Comparison of ENCODE assay signal across 9 cellular contexts in the genomic region with DNA sequence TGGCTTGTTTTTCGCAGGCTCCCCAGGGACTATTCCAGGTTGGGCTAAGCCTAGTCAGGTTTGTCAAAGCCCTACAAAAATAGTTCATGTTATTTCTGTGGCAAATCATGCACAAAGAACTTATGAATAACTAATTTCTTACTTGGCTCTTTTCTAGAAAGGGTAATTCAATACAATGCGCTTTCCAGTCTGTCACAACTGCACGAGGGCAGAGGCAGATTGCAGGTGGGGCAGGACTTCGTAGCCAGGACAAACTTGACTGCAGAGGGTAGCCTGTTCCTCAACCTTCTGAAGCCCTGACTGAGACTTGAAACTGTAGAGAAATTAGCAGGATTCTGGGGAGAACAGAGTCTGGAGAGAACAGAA.
DNase-seq lines count a peak whose midpoint lies in the region; ATAC-seq and TF ChIP-seq lines count a peak whose summit lies in the region.
"Had no signal": no experiment of that assay in that cellular context is flagged by ENCODE, and none has a peak within 500 bp of the region (broad histone marks: within the 10 kb centered on the region; RNA-seq: fewer than 3 reads in every experiment).

No MANE protein-coding gene starts in this region.

- H3K36me3 ChIP-seq in GM23338 (ENCODE audit: insufficient read depth), result no peaks in the 10 kb centered on the region

- no peaks in the 10 kb centered on the region for H3F3A ChIP-seq in GM23338 (replicated peaks; ENCODE audit: low read depth)

- H3K27me3 Mint-ChIP-seq in natural killer cell treated with Interleukin-12 subunit alpha and Interleukin-12 subunit beta and Interleukin-15 and Interleukin-18, amount 100 ng/mL, for 72 hours, result peaks cover 0 to 2% of the 10 kb centered on the region in 2 donors
- H3K27me3 Mint-ChIP-seq in GM23338 (ENCODE audit: insufficient read depth, low read depth, poor library complexity), result no peaks in the 10 kb centered on the region

- no peaks in the 10 kb centered on the region for H3K27me3 ChIP-seq in GM23338 (ENCODE audit: insufficient read depth)

- H3K36me3 Mint-ChIP-seq in natural killer cell treated with Interleukin-12 subunit alpha and Interleukin-12 subunit beta and Interleukin-15 and Interleukin-18, amount 100 ng/mL, for 72 hours, result no peaks in the 10 kb centered on the region
- H3K36me3 Mint-ChIP-seq in GM23338 (ENCODE audit: low read depth), result no peaks in the 10 kb centered on the region

- no peaks in the 10 kb centered on the region for H3K4me1 ChIP-seq in GM23338 (ENCODE audit: insufficient read depth)

- no peaks in the 10 kb centered on the region for H4K20me1 ChIP-seq in GM23338 (replicated peaks; ENCODE audit: insufficient read depth)

- no peak for DNase-seq in natural killer cell treated with Interleukin-12 subunit alpha and Interleukin-12 subunit beta and Interleukin-15 and Interleukin-18, amount 100 ng/mL, for 72 hours (ENCODE audit: low spot score)
- no peak for DNase-seq in activated T-cell treated with anti-CD3 and anti-CD28 coated beads, Interleukin-2, amount 50 U/mL, for 48 hours
- no peak for DNase-seq in NCI-H2029 treated with DMSO at 0.1 percent for 48 hours (lab: John Stamatoyannopoulos, UW)
- no peak for DNase-seq in NCI-H1417 treated with DMSO at 0.1 percent for 48 hours (lab: John Stamatoyannopoulos, UW)
- no peak for DNase-seq in GM23338 (ENCODE audit: low spot score)
- DNase-seq: activated gamma-delta T cell had no signal

- H3K9me2 ChIP-seq in GM23338 (ENCODE audit: insufficient read depth), result 0 out of 2 replicates have a peak, but pooled peaks cover 4% of the 10 kb centered on the region

- no peak overlapping the region for H2AFZ ChIP-seq in GM23338

- no peak overlapping the region for H3K4me3 ChIP-seq in GM23338

- no peak overlapping the region for H3K27ac ChIP-seq in GM23338 (ENCODE audit: low read depth)

- H3K9me3 Mint-ChIP-seq in natural killer cell treated with Interleukin-12 subunit alpha and Interleukin-12 subunit beta and Interleukin-15 and Interleukin-18, amount 100 ng/mL, for 72 hours, result no peaks in the 10 kb centered on the region
- H3K9me3 Mint-ChIP-seq in GM23338, result no peaks in the 10 kb centered on the region

- no peak overlapping the region for H3K4me2 ChIP-seq in GM23338

- H3K79me2 ChIP-seq in GM23338 (replicated peaks; ENCODE audit: insufficient read depth), result no peaks in the 10 kb centered on the region

- no peak overlapping the region for H3K27ac Mint-ChIP-seq in natural killer cell treated with Interleukin-12 subunit alpha and Interleukin-12 subunit beta and Interleukin-15 and Interleukin-18, amount 100 ng/mL, for 72 hours
- no peak overlapping the region for H3K27ac Mint-ChIP-seq in GM23338

- H3K4me1 Mint-ChIP-seq in natural killer cell treated with Interleukin-12 subunit alpha and Interleukin-12 subunit beta and Interleukin-15 and Interleukin-18, amount 100 ng/mL, for 72 hours (ENCODE audit: low read depth in 2 of 2), result peaks cover 16 to 18% of the 10 kb centered on the region in 2 donors
- H3K4me1 Mint-ChIP-seq in GM23338, result peaks cover 5% of the 10 kb centered on the region; the same call in 1 of the 3 replicates

- TF ChIP-seq CTCF in GM23338 (conservative IDR thresholded peaks at IDR 0.05; ENCODE audit: low read depth in 2 of 2), result no peak

- peak; percentile 45 for ATAC-seq in GM19023 (IDR thresholded peaks at IDR 0.05; ENCODE audit: unreplicated experiment)
- peak; percentile 52 for ATAC-seq in GM21786 (IDR thresholded peaks at IDR 0.05; ENCODE audit: unreplicated experiment)
- ATAC-seq in HG03558 (IDR thresholded peaks at IDR 0.05; ENCODE audit: extremely low read depth, unreplicated experiment), result peak; percentile 31
- ATAC-seq in natural killer cell treated with Interleukin-12 subunit alpha and Interleukin-12 subunit beta and Interleukin-15 and Interleukin-18, amount 100 ng/mL, for 72 hours, result no peak
- no peak for ATAC-seq in GM23338

- peak overlapping the region; percentile 31 for H3K4me3 Mint-ChIP-seq in natural killer cell treated with Interleukin-12 subunit alpha and Interleukin-12 subunit beta and Interleukin-15 and Interleukin-18, amount 100 ng/mL, for 72 hours
- H3K4me3 Mint-ChIP-seq in GM23338, result no peak overlapping the region

TF ChIP-seq in GM23338, 12 proteins besides CTCF, POLR2A, EP300 and RAD21:
- TF ChIP-seq JUNB (IDR thresholded peaks at IDR 0.05; ENCODE audit: unreplicated experiment) (no peak), EZH2 (IDR thresholded peaks at IDR 0.05; ENCODE audit: low read depth, unreplicated experiment) (no peak), ZNF331 (CRISPR knock-in tag; IDR thresholded peaks at IDR 0.05; ENCODE audit: low read depth) (no peak), NANOG (IDR thresholded peaks at IDR 0.05; ENCODE audit: borderline replicate concordance) (no peak)
- TF ChIP-seq, protein P1, sequence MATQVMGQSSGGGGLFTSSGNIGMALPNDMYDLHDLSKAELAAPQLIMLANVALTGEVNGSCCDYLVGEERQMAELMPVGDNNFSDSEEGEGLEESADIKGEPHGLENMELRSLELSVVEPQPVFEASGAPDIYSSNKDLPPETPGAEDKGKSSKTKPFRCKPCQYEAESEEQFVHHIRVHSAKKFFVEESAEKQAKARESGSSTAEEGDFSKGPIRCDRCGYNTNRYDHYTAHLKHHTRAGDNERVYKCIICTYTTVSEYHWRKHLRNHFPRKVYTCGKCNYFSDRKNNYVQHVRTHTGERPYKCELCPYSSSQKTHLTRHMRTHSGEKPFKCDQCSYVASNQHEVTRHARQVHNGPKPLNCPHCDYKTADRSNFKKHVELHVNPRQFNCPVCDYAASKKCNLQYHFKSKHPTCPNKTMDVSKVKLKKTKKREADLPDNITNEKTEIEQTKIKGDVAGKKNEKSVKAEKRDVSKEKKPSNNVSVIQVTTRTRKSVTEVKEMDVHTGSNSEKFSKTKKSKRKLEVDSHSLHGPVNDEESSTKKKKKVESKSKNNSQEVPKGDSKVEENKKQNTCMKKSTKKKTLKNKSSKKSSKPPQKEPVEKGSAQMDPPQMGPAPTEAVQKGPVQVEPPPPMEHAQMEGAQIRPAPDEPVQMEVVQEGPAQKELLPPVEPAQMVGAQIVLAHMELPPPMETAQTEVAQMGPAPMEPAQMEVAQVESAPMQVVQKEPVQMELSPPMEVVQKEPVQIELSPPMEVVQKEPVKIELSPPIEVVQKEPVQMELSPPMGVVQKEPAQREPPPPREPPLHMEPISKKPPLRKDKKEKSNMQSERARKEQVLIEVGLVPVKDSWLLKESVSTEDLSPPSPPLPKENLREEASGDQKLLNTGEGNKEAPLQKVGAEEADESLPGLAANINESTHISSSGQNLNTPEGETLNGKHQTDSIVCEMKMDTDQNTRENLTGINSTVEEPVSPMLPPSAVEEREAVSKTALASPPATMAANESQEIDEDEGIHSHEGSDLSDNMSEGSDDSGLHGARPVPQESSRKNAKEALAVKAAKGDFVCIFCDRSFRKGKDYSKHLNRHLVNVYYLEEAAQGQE (IDR thresholded peaks at IDR 0.05; ENCODE audit: unreplicated experiment), result no peak

Comparison
In these comparisons a context has a peak if more than half of its experiments do, and no peak if none do; other contexts are left out.
1. ATAC-seq: peak in GM19023 (single experiment), GM21786 (single experiment) and HG03558 (single experiment); none in natural killer cell treated with Interleukin-12 subunit alpha and Interleukin-12 subunit beta and Interleukin-15 and Interleukin-18, amount 100 ng/mL, for 72 hours (0 of 2) and GM23338 (single experiment).